Comparison of ENCODE assay signal across 19 cellular contexts in genomic region chr6:169862464-169863148, GRCh38.
DNase-seq lines count a peak whose midpoint lies in the region; ATAC-seq, FAIRE-seq and TF ChIP-seq lines count a peak whose summit lies in the region.
"Had no signal": no experiment of that assay in that cellular context is flagged by ENCODE, and none has a peak within 500 bp of the region (broad histone marks: within the 10 kb centered on the region; RNA-seq: fewer than 3 reads in every experiment).

No MANE protein-coding gene starts in this region.

- TF ChIP-seq CTCF in RWPE2 (IDR thresholded peaks at IDR 0.05; ENCODE audit: poor library complexity, severe bottlenecking) (no peak), kidney (IDR thresholded peaks at IDR 0.05; ENCODE audit: borderline replicate concordance, extremely low read depth, insufficient read depth) (no peak), spleen (IDR thresholded peaks at IDR 0.05 in 8 of 11, conservative IDR thresholded peaks at IDR 0.05 in 3 of 11) (no peak)

- H3K27ac ChIP-seq in RWPE2 (ENCODE audit: poor library complexity, severe bottlenecking) (no peak overlapping the region), kidney (ENCODE audit: low read depth in 2 of 2, low read length in 2 of 2) (peak overlapping the region; percentile 54 to 55), spleen (peak overlapping the region in 2 of 8 donors; percentile 0 to 21)
- H3K27ac ChIP-seq: C4-2B, parathyroid adenoma had no signal

- 80 to 88% (median 82%) methylated on average over 13 to 16 of the region's 16 CpGs for WGBS in spleen, 5 donors

- H3K36me3 ChIP-seq in RWPE2 (ENCODE audit: low read depth) (no peaks in the 10 kb centered on the region), kidney (ENCODE audit: control insufficient read depth in 1 of 2, insufficient read depth in 2 of 2, low read length in 2 of 2) (no peaks in the 10 kb centered on the region), spleen (no peaks in the 10 kb centered on the region)

- DNase-seq in NCI-H1417 (lab: John Stamatoyannopoulos, UW) = peak in 2 of 3 experiments; percentile 41 to 90
- DNase-seq in NCI-H1417 treated with DMSO at 0.1 percent for 48 hours (lab: John Stamatoyannopoulos, UW) = no peak
- DNase-seq in RWPE2 (ENCODE audit: low spot score) = no peak
- DNase-seq in kidney = no peak
- DNase-seq in spleen = peak; percentile 29
- no peak for DNase-seq in HuH-7 (ENCODE audit: low spot score)
- no peak for DNase-seq in GDM1 (lab: John Stamatoyannopoulos, UW)
- DNase-seq in COR-L47 (lab: John Stamatoyannopoulos, UW) = no peak
- DNase-seq: activated naive CD4-positive, alpha-beta T cell treated with anti-CD3 and anti-CD28 coated beads, Interleukin-2, amount 50 U/mL, for 16 hours; activated T-cell treated with anti-CD3 and anti-CD28 coated beads for 4 hours; cortex of kidney; erythroblast; glutamatergic neuron; NCI-H524 had no signal

- no peaks in the 10 kb centered on the region for H3K9me3 ChIP-seq in RWPE2 (ENCODE audit: severe bottlenecking)
- H3K9me3 ChIP-seq in kidney (ENCODE audit: control insufficient read depth in 1 of 2, low read length in 2 of 2) = peaks cover 0 to 6% of the 10 kb centered on the region in 2 donors
- peaks cover 0 to 13% (median 9%) of the 10 kb centered on the region in 8 donors for H3K9me3 ChIP-seq in spleen

- no peak for FAIRE-seq in kidney (lab: Jason Lieb, UNC)

- no peak overlapping the region for H3K9ac ChIP-seq in kidney (ENCODE audit: low read length in 2 of 2)
- H3K9ac ChIP-seq: parathyroid adenoma had no signal

- intact Hi-C loops in kidney (cut with DNase I) = no loop called here
- intact Hi-C loops in spleen (cut with DNase I; ENCODE audit: low total_unique reads) = no loop called here

- H3K27me3 ChIP-seq in RWPE2 (ENCODE audit: insufficient read depth, poor library complexity, severe bottlenecking) (no peaks in the 10 kb centered on the region), spleen (replicated peaks in 1 of 7) (peaks cover 0 to 9% (median 0%) of the 10 kb centered on the region in 7 donors)

- TF ChIP-seq POLR2A in spleen (IDR thresholded peaks at IDR 0.05) = no peak

- H3K4me1 ChIP-seq in RWPE2 (ENCODE audit: insufficient read depth, poor library complexity, severe bottlenecking) (peaks cover 4% of the 10 kb centered on the region), kidney (ENCODE audit: control insufficient read depth in 1 of 2, insufficient read depth in 1 of 2, low read depth in 1 of 2, low read length in 2 of 2) (peaks cover 12 to 16% of the 10 kb centered on the region in 2 donors), spleen (peaks cover 0 to 20% (median 8%) of the 10 kb centered on the region in 6 donors)
- H3K4me1 ChIP-seq: parathyroid adenoma had no signal

- peak; percentile 64 for ATAC-seq in RWPE2 (ENCODE audit: low read depth)
- ATAC-seq: K562; stimulated activated memory B cell treated with anti-CD40 and anti-IgM and Interleukin-4, amounts not matched to agents 10 μg/mL and 1 μg/mL and 100 μg/mL, for 72 hours had no signal

- H3K4me3 ChIP-seq in RWPE2 (ENCODE audit: severe bottlenecking) (no peak overlapping the region), kidney (ENCODE audit: low read length in 2 of 2) (no peak overlapping the region), spleen (no peak overlapping the region)
- H3K4me3 ChIP-seq: K562, skin epidermis had no signal

Comparison
In these comparisons a context has a peak if more than half of its experiments do, and no peak if none do; other contexts are left out.
1. DNase-seq: peak in NCI-H1417 (2 of 3) and spleen (single experiment); none in NCI-H1417 treated with DMSO at 0.1 percent for 48 hours (single experiment), RWPE2 (single experiment), kidney (single experiment), HuH-7 (single experiment), GDM1 (single experiment) and COR-L47 (single experiment).